28 cellular contexts compared by ENCODE assay signal in the genomic region with DNA sequence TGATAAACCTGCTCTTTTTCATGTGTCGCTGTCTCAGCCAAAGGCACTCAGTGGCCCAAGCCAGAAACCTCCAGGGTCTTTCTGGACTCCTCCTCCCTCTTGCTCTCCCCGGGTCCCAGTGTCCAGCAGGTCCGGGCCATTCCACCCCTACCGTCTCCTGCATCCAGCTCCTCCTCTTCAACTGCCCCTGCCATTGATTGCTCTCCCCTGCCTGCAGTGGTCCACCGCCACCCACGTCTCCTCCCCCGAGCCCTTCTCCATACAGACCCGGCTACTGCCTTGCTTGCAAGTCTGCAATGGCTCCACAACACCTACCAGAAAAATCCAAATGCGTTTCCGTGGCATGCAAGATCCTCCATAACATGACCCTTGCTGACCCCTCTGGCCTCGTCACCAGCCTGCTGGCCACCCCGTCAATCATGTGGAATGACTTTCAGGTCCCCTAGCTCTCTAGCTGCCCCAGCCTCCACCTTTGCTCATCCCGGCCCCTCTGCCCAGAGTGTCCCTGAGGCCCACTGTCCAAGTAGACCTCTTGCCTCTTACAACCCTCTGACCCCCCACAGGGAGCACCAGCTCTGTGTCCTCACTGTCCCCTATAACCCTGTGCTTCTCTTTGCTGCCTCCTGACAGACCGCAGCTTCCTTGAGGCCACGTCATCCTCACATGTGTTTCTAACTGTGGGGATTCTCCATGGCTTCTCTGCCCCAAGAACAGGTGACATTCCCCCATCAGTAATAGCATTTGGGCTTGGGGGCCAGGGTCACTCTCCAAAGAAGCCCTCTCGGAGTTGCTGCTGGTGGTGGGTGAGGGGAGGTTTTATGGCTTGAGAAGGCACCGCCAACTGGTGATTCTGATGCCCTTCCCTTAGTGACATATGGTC. TPM values are rescaled to one million over a fixed set of nuclear protein-coding genes. Genes with fewer than 3 reads are reported as not detected.
"Had no signal": no experiment of that assay in that cellular context is flagged by ENCODE, and none has a peak within 500 bp of the region (broad histone marks: within the 10 kb centered on the region; RNA-seq: fewer than 3 reads in every experiment).

No MANE protein-coding gene starts in this region.

- H3K9ac ChIP-seq: KMS-11 had no signal

- H3K27ac Mint-ChIP-seq: activated CD4-positive, alpha-beta T cell treated with anti-CD3 and anti-CD28 coated beads, Interleukin-2, amount 10 ng/mL, durations not matched to agents 24 days and 14 days; activated naive CD4-positive, alpha-beta T cell treated with anti-CD3 and anti-CD28 coated beads for 36 hours; activated naive CD8-positive, alpha-beta T cell; activated T-helper 17 cell treated with anti-CD3 and anti-CD28 coated beads, Interleukin-2, amount 50 U/mL, for 72 hours; T-helper 1 cell treated with Interleukin-12 subunit alpha and Interleukin-12 subunit beta and Interleukin-4 antibody, amounts not matched to agents 30 μg/mL and 1 μg/mL, for 36 hours had no signal

- DNase-seq: activated CD4-positive, alpha-beta T cell treated with anti-CD3 and anti-CD28 coated beads, Interleukin-2, amount 10 ng/mL, durations not matched to agents 24 days and 14 days; activated CD4-positive, alpha-beta T cell treated with anti-CD3 and anti-CD28 coated beads, Interleukin-2, amount 50 U/mL, for 48 hours; activated CD4-positive, CD25-positive, alpha-beta regulatory T cell treated with anti-CD3 and anti-CD28 coated beads, Interleukin-2, amount 50 U/mL, for 72 hours; activated CD8-positive, alpha-beta memory T cell treated with anti-CD3 and anti-CD28 coated beads for 24 hours; activated gamma-delta T cell; activated naive CD4-positive, alpha-beta T cell treated with anti-CD3 and anti-CD28 coated beads for 36 hours; activated T-cell treated with anti-CD3 and anti-CD28 coated beads, Interleukin-2, amount 50 U/mL, for 4 hours; brain microvascular endothelial cell; MG63; NCI-H1105 treated with DMSO at 0.1 percent for 48 hours; NCI-H1436 treated with DMSO at 0.1 percent for 48 hours; NCI-H187; NCI-H2081; NCI-H446; NCI-H524; Peyer's patch; SHP77; SW 1271 had no signal

- H3K36me3 Mint-ChIP-seq: activated naive CD8-positive, alpha-beta T cell; IgD-negative memory B cell had no signal

- H3K4me3 ChIP-seq: cardiac muscle cell, MG63, Peyer's patch, SJSA1 had no signal

- H3K36me3 ChIP-seq: brain microvascular endothelial cell, cardiac muscle cell, MG63, Peyer's patch, SJSA1 had no signal

- H3K27ac ChIP-seq: brain microvascular endothelial cell, cardiac muscle cell, KMS-11, Peyer's patch, RWPE1, SJSA1 had no signal

- H3K27me3 ChIP-seq: cardiac muscle cell, MG63, Peyer's patch, SJSA1 had no signal

- H3K27me3 Mint-ChIP-seq: activated CD4-positive, alpha-beta T cell treated with anti-CD3 and anti-CD28 coated beads, Interleukin-2, amount 10 ng/mL, durations not matched to agents 24 days and 14 days had no signal

- H3K4me3 Mint-ChIP-seq: activated CD4-positive, alpha-beta T cell treated with anti-CD3 and anti-CD28 coated beads, Interleukin-2, amount 10 ng/mL, durations not matched to agents 24 days and 14 days; activated naive CD4-positive, alpha-beta T cell treated with anti-CD3 and anti-CD28 coated beads for 36 hours; activated naive CD8-positive, alpha-beta T cell; activated T-cell treated with anti-CD3 and anti-CD28 coated beads, Interleukin-2, amount 50 U/mL, for 4 hours; activated T-helper 17 cell treated with anti-CD3 and anti-CD28 coated beads, Interleukin-2, amount 50 U/mL, for 72 hours; IgD-negative memory B cell; T-helper 1 cell treated with Interleukin-12 subunit alpha and Interleukin-12 subunit beta and Interleukin-4 antibody, amounts not matched to agents 30 μg/mL and 1 μg/mL, for 36 hours had no signal

- H3K9me3 Mint-ChIP-seq: activated CD4-positive, alpha-beta T cell treated with anti-CD3 and anti-CD28 coated beads, Interleukin-2, amount 10 ng/mL, durations not matched to agents 24 days and 14 days; activated naive CD4-positive, alpha-beta T cell treated with anti-CD3 and anti-CD28 coated beads for 36 hours; activated T-cell treated with anti-CD3 and anti-CD28 coated beads, Interleukin-2, amount 50 U/mL, for 4 hours; activated T-helper 17 cell treated with anti-CD3 and anti-CD28 coated beads, Interleukin-2, amount 50 U/mL, for 72 hours; IgD-negative memory B cell; T-helper 1 cell treated with Interleukin-12 subunit alpha and Interleukin-12 subunit beta and Interleukin-4 antibody, amounts not matched to agents 30 μg/mL and 1 μg/mL, for 36 hours had no signal

- H3K4me1 ChIP-seq: Peyer's patch, SJSA1 had no signal

- ATAC-seq: activated T-cell treated with anti-CD3 and anti-CD28 coated beads, Interleukin-2, amount 50 U/mL, for 4 hours; activated T-helper 17 cell treated with anti-CD3 and anti-CD28 coated beads, Interleukin-2, amount 50 U/mL, for 72 hours; SK-N-SH treated with all-trans-retinoic acid at 6 μM for 48 hours had no signal

- H3K9me3 ChIP-seq: MG63, Peyer's patch, SJSA1 had no signal

- H3K4me2 ChIP-seq: KMS-11 had no signal

- H3K4me1 Mint-ChIP-seq: activated CD4-positive, alpha-beta T cell treated with anti-CD3 and anti-CD28 coated beads, Interleukin-2, amount 10 ng/mL, durations not matched to agents 24 days and 14 days; activated T-helper 17 cell treated with anti-CD3 and anti-CD28 coated beads, Interleukin-2, amount 50 U/mL, for 72 hours had no signal

RNA-seq across cellular contexts. Expression of a gene that starts 15.0 kb away (rescaled TPM):
- total RNA-seq: activated CD4-positive, alpha-beta T cell treated with anti-CD3 and anti-CD28 coated beads, Interleukin-2, amount 10 ng/mL, durations not matched to agents 24 days and 14 days; activated naive CD4-positive, alpha-beta T cell treated with anti-CD3 and anti-CD28 coated beads for 36 hours; activated T-cell treated with anti-CD3 and anti-CD28 coated beads, Interleukin-2, amount 50 U/mL, for 4 hours; activated T-helper 17 cell treated with anti-CD3 and anti-CD28 coated beads, Interleukin-2, amount 50 U/mL, for 72 hours; astrocyte; Peyer's patch; SJSA1 had no signal

RNA-seq across cellular contexts. Expression of a gene that starts 29.8 kb away (rescaled TPM):
- total RNA-seq: activated CD4-positive, alpha-beta T cell treated with anti-CD3 and anti-CD28 coated beads, Interleukin-2, amount 10 ng/mL, durations not matched to agents 24 days and 14 days; activated naive CD4-positive, alpha-beta T cell treated with anti-CD3 and anti-CD28 coated beads for 36 hours; activated T-cell treated with anti-CD3 and anti-CD28 coated beads, Interleukin-2, amount 50 U/mL, for 4 hours; astrocyte; Peyer's patch; SJSA1 had no signal
